ENCODE assay signal across 1 cellular context in the genomic region with DNA sequence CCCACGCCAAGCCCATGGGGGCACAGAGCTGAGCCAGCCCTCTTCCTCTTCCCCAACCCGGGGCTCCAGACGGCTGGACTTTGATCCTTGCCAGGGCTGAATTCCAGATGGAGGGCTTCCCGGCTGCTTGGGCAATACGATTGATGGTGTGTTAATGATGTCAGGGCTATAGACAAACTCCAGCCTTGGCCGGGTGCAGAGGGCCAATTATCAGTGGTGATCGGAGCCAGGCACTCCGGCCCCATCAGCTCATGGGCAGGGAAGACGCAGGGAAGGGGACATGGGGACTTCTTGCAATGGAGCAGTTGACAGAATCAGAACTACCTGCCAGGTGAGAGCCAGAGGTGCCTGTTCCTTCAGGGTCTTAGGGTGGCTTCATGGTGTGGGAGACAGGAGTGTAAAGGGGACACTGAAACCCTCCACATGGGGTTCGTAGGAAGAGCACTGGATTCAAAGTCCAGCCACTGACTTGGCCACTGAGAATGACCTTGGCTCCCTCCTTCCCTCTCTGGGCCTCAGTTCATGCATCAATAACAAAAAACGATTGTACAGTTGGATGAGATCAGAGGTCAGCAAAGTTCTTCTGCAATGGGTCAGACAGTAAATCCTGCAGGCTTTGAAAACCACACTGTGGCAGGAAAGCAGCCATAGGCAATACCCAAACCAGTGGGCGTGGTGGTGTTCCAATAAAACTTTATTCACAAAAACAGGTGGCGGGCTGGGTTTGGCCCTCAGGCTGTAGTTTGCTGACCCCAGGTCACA.
TF ChIP-seq lines count a peak whose summit lies in the region.

No MANE protein-coding gene starts in this region.

TF ChIP-seq in HepG2, 621 proteins besides CTCF, POLR2A, EP300 and RAD21 (continued from another document):
- TF ChIP-seq, protein P1, sequence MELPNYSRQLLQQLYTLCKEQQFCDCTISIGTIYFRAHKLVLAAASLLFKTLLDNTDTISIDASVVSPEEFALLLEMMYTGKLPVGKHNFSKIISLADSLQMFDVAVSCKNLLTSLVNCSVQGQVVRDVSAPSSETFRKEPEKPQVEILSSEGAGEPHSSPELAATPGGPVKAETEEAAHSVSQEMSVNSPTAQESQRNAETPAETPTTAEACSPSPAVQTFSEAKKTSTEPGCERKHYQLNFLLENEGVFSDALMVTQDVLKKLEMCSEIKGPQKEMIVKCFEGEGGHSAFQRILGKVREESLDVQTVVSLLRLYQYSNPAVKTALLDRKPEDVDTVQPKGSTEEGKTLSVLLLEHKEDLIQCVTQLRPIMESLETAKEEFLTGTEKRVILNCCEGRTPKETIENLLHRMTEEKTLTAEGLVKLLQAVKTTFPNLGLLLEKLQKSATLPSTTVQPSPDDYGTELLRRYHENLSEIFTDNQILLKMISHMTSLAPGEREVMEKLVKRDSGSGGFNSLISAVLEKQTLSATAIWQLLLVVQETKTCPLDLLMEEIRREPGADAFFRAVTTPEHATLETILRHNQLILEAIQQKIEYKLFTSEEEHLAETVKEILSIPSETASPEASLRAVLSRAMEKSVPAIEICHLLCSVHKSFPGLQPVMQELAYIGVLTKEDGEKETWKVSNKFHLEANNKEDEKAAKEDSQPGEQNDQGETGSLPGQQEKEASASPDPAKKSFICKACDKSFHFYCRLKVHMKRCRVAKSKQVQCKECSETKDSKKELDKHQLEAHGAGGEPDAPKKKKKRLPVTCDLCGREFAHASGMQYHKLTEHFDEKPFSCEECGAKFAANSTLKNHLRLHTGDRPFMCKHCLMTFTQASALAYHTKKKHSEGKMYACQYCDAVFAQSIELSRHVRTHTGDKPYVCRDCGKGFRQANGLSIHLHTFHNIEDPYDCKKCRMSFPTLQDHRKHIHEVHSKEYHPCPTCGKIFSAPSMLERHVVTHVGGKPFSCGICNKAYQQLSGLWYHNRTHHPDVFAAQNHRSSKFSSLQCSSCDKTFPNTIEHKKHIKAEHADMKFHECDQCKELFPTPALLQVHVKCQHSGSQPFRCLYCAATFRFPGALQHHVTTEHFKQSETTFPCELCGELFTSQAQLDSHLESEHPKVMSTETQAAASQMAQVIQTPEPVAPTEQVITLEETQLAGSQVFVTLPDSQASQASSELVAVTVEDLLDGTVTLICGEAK (IDR thresholded peaks at IDR 0.05): peak; percentile 98
- TF ChIP-seq, protein P1 (CRISPR knock-in tag; IDR thresholded peaks at IDR 0.05): peak; percentile 100
- TF ChIP-seq SOX6 (IDR thresholded peaks at IDR 0.05) (no peak), SOX6 (CRISPR knock-in tag; IDR thresholded peaks at IDR 0.05) (peak; percentile 72), ZNF431 (CRISPR knock-in tag; IDR thresholded peaks at IDR 0.05; ENCODE audit: borderline replicate concordance, low read depth) (no peak), ZNF260 (CRISPR knock-in tag; IDR thresholded peaks at IDR 0.05; ENCODE audit: borderline replicate concordance, low read depth) (no peak), XRCC5 (optimal IDR thresholded peaks at IDR 0.05; ENCODE audit: low read length) (peak; percentile 34), NR2F2 (IDR thresholded peaks at IDR 0.05; ENCODE audit: borderline replicate concordance, low read depth) (peak; percentile 52), ZNF44 (CRISPR knock-in tag; IDR thresholded peaks at IDR 0.05) (no peak), ASH2L (IDR thresholded peaks at IDR 0.05; ENCODE audit: insufficient read length, low read depth, low read length) (peak; percentile 95)
- TF ChIP-seq, protein P2, sequence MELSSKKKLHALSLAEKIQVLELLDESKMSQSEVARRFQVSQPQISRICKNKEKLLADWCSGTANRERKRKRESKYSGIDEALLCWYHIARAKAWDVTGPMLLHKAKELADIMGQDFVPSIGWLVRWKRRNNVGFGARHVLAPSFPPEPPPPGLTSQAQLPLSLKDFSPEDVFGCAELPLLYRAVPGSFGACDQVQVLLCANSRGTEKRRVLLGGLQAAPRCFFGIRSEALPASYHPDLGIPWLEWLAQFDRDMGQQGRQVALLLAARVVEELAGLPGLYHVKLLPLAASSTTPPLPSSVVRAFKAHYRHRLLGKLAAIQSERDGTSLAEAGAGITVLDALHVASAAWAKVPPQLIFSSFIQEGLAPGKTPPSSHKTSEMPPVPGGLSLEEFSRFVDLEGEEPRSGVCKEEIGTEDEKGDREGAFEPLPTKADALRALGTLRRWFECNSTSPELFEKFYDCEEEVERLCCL (CRISPR knock-in tag; IDR thresholded peaks at IDR 0.05; ENCODE audit: borderline replicate concordance): no peak
- TF ChIP-seq, protein P3, sequence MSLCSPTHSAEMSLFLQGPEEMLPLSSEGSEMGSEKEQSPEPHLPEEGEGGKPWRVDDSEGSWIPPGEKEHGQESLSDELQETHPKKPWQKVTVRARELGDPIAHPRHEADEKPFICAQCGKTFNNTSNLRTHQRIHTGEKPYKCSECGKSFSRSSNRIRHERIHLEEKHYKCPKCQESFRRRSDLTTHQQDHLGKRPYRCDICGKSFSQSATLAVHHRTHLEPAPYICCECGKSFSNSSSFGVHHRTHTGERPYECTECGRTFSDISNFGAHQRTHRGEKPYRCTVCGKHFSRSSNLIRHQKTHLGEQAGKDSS (CRISPR knock-in tag; IDR thresholded peaks at IDR 0.05; ENCODE audit: borderline replicate concordance, low read depth): peak; percentile 59; the same call in 1 of the 2 replicates
TF ChIP-seq in HepG2: peak in this region for 84.
